1 cellular context compared by ENCODE assay signal in genomic region chr16:9723136-9723535, GRCh38.
TF ChIP-seq lines count a peak whose summit lies in the region.

No MANE protein-coding gene starts in this region.

TF ChIP-seq in HepG2, 621 proteins besides CTCF, POLR2A, EP300 and RAD21:
- TF ChIP-seq ZBTB40 (IDR thresholded peaks at IDR 0.05): peak; percentile 6; the same call in 1 of the 2 replicates
- TF ChIP-seq ZBTB40 (CRISPR knock-in tag; IDR thresholded peaks at IDR 0.05): no peak
- no peak for TF ChIP-seq ZNF501 (CRISPR knock-in tag; IDR thresholded peaks at IDR 0.05)
- TF ChIP-seq NBN (conservative IDR thresholded peaks at IDR 0.05): peak; percentile 38; the same call in 1 of the 2 replicates
- no peak for TF ChIP-seq POLR2AphosphoS2 (IDR thresholded peaks at IDR 0.05; ENCODE audit: low read depth, low read length)
- TF ChIP-seq, protein P1, sequence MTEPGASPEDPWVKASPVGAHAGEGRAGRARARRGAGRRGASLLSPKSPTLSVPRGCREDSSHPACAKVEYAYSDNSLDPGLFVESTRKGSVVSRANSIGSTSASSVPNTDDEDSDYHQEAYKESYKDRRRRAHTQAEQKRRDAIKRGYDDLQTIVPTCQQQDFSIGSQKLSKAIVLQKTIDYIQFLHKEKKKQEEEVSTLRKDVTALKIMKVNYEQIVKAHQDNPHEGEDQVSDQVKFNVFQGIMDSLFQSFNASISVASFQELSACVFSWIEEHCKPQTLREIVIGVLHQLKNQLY (CRISPR knock-in tag; IDR thresholded peaks at IDR 0.05): no peak
- peak; percentile 18 for TF ChIP-seq PCBP2 (optimal IDR thresholded peaks at IDR 0.05; ENCODE audit: low read depth, low read length, poor library complexity, severe bottlenecking)
- TF ChIP-seq FOXK2 (IDR thresholded peaks at IDR 0.05): 0 out of 2 replicates have a peak, but pooled peaks have one; percentile 41
- TF ChIP-seq U2AF1 (optimal IDR thresholded peaks at IDR 0.05; ENCODE audit: low read depth, low read length): no peak
- TF ChIP-seq RAD51 (IDR thresholded peaks at IDR 0.05; ENCODE audit: borderline replicate concordance): 0 out of 2 replicates have a peak, but pooled peaks have one; percentile 27
- peak; percentile 50; the same call in 1 of the 2 replicates for TF ChIP-seq TRIM22 (IDR thresholded peaks at IDR 0.05)
- TF ChIP-seq ATM (IDR thresholded peaks at IDR 0.05; ENCODE audit: borderline replicate concordance): 0 out of 2 replicates have a peak, but pooled peaks have one; percentile 15
- TF ChIP-seq ZBTB20 (CRISPR knock-in tag; IDR thresholded peaks at IDR 0.05; ENCODE audit: borderline replicate concordance, low read depth): no peak
- no peak for TF ChIP-seq SALL1 (CRISPR knock-in tag; IDR thresholded peaks at IDR 0.05)
- 0 out of 2 replicates have a peak, but pooled peaks have one; percentile 5 for TF ChIP-seq FOXA1 (IDR thresholded peaks at IDR 0.05)
- no peak for TF ChIP-seq FOXA1 (CRISPR knock-in tag; IDR thresholded peaks at IDR 0.05)
- no peak for TF ChIP-seq ZNF879 (CRISPR knock-in tag; IDR thresholded peaks at IDR 0.05)
